Comparison of ENCODE assay signal across 2 cellular contexts in the genomic region with DNA sequence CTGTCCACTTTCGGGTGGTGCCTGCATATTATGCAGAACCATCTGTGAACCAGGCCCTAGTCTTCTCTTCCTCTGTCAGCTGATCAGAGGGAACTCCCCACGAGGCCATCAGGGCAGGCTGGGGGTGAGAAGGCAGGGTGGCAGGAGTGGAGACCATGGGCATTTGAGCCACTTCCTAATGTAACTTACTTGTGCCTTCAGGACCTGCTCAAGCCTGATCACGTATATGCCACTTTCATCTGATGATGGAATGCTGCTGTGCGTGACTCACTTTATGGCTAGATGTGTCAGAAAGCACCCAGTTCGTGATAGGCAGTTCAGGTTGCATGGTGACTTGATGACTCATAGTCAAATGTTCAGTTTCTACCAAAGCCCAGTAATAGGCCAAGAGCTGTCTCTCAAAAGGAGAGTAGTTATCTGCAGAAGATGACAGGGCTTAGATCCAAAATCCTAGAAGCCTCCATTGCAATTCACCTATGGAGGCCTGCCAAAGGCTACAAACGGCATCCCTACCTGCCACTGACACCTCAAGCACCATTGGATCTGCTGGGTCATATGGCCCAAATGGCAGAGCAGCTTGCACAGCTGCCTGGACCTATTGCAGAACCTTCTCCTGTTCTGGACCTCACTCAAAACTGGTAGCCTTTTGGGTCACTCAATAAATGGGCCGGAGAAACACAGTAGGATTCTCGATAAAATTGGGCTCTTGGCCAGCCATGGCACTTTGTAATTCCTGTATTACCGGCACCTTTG.
TF ChIP-seq lines count a peak whose summit lies in the region.

No MANE protein-coding gene starts in this region.

TF ChIP-seq in HCT116, 20 proteins besides CTCF, POLR2A, EP300 and RAD21:
- TF ChIP-seq FOSL1 (IDR thresholded peaks at IDR 0.05; ENCODE audit: low read depth): peak; percentile 94
- peak; percentile 92 for TF ChIP-seq JUND (IDR thresholded peaks at IDR 0.05)
- peak; percentile 88; the same call in 1 of the 2 replicates for TF ChIP-seq CBX3 (IDR thresholded peaks at IDR 0.05; ENCODE audit: low read depth)
- TF ChIP-seq SP1 (IDR thresholded peaks at IDR 0.05; ENCODE audit: low read depth): peak; percentile 72
- TF ChIP-seq TCF7L2 (IDR thresholded peaks at IDR 0.05; ENCODE audit: borderline replicate concordance, extremely low read depth, insufficient read depth, insufficient read length): peak; percentile 68

TF ChIP-seq in endothelial cell of umbilical vein, 7 proteins besides CTCF, POLR2A, EP300 and RAD21:
- peak; percentile 19 for TF ChIP-seq JUN (IDR thresholded peaks at IDR 0.05; ENCODE audit: borderline replicate concordance, insufficient read depth, insufficient read length, low read depth)
